ENCODE assay signal across 1 cellular context in the genomic region with DNA sequence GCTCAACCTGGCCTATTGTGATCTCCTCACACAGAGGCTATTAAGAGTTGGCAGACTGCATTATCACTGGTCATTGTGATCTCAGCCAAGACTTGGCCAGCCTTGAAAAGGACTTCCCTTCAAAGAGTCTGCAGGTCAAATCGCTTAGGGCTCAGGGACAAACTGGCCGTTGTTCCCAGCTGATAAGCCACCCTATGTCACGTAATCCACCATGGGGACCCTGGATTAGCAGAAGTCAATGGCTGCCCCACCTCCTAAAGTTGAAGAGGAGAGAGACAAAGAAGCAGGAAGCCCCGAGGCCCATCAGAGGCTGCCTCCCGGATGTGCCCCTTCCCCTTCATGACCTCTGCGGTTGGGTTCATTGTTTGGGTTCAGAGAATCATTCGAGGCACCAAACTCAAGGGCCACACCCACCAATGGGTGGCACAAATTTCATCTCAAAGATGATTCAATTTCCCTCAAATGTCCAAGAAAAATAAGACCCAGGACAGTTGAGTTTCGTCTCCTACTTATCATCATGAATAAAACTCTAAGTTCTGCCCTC.
TF ChIP-seq lines count a peak whose summit lies in the region.

No MANE protein-coding gene starts in this region.

TF ChIP-seq in K562, 482 proteins besides CTCF, POLR2A, EP300 and RAD21 (continued from another document and continues in another):
- TF ChIP-seq, protein P1, sequence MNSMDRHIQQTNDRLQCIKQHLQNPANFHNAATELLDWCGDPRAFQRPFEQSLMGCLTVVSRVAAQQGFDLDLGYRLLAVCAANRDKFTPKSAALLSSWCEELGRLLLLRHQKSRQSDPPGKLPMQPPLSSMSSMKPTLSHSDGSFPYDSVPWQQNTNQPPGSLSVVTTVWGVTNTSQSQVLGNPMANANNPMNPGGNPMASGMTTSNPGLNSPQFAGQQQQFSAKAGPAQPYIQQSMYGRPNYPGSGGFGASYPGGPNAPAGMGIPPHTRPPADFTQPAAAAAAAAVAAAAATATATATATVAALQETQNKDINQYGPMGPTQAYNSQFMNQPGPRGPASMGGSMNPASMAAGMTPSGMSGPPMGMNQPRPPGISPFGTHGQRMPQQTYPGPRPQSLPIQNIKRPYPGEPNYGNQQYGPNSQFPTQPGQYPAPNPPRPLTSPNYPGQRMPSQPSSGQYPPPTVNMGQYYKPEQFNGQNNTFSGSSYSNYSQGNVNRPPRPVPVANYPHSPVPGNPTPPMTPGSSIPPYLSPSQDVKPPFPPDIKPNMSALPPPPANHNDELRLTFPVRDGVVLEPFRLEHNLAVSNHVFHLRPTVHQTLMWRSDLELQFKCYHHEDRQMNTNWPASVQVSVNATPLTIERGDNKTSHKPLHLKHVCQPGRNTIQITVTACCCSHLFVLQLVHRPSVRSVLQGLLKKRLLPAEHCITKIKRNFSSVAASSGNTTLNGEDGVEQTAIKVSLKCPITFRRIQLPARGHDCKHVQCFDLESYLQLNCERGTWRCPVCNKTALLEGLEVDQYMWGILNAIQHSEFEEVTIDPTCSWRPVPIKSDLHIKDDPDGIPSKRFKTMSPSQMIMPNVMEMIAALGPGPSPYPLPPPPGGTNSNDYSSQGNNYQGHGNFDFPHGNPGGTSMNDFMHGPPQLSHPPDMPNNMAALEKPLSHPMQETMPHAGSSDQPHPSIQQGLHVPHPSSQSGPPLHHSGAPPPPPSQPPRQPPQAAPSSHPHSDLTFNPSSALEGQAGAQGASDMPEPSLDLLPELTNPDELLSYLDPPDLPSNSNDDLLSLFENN (IDR thresholded peaks at IDR 0.05; ENCODE audit: low read depth in 2 of 2, low read length in 2 of 2): peak in 1 of 2 experiments; percentile 72; a peak in 1 of 4 replicates
- TF ChIP-seq NR3C1 (CRISPR knock-in tag; IDR thresholded peaks at IDR 0.05) (no peak), ATF1 (CRISPR knock-in tag; IDR thresholded peaks at IDR 0.05) (no peak), ATF1 (tag; IDR thresholded peaks at IDR 0.05) (peak; percentile 70), GTF2F1 (IDR thresholded peaks at IDR 0.05; ENCODE audit: low read depth, low read length) (no peak), GATA2 (CRISPR knock-in tag; IDR thresholded peaks at IDR 0.05) (peak; percentile 81), KDM1A (IDR thresholded peaks at IDR 0.05) (peak; percentile 80; a peak in 3 of 4 replicates), MBD2 (IDR thresholded peaks at IDR 0.05; ENCODE audit: borderline replicate concordance, low read depth) (no peak), SPI1 (IDR thresholded peaks at IDR 0.05; ENCODE audit: borderline replicate concordance, low read depth, low read length) (peak; percentile 86), FOXA1 (IDR thresholded peaks at IDR 0.05; ENCODE audit: borderline replicate concordance) (no peak), POLR2B (IDR thresholded peaks at IDR 0.05; ENCODE audit: low read depth, partially characterized antibody) (no peak), ATF7 (IDR thresholded peaks at IDR 0.05) (peak; percentile 83), SMARCC2 (IDR thresholded peaks at IDR 0.05; ENCODE audit: low read depth) (peak; percentile 58; the same call in 1 of the 2 replicates), NCOR1 (IDR thresholded peaks at IDR 0.05) (peak; percentile 92), FOXM1 (IDR thresholded peaks at IDR 0.05; ENCODE audit: low read depth) (peak; percentile 41; the same call in 1 of the 2 replicates), FOXM1 (CRISPR knock-in tag; IDR thresholded peaks at IDR 0.05; ENCODE audit: low read depth) (no peak), CREM (IDR thresholded peaks at IDR 0.05; ENCODE audit: low read depth) (peak; percentile 84), NEUROD1 (IDR thresholded peaks at IDR 0.05; ENCODE audit: borderline replicate concordance, low read depth, low read length, partially characterized antibody) (peak; percentile 36), CBFA2T3 (IDR thresholded peaks at IDR 0.05) (peak; percentile 94), KLF13 (tag; IDR thresholded peaks at IDR 0.05; ENCODE audit: borderline replicate concordance, low read depth) (no peak), CXXC5 (CRISPR knock-in tag; IDR thresholded peaks at IDR 0.05) (peak; percentile 77), CBFA2T2 (conservative IDR thresholded peaks at IDR 0.05) (peak; percentile 87), TEAD4 (IDR thresholded peaks at IDR 0.05; ENCODE audit: low read length) (peak; percentile 89), TEAD4 (CRISPR knock-in tag; IDR thresholded peaks at IDR 0.05; ENCODE audit: borderline replicate concordance) (no peak), BRD4 (IDR thresholded peaks at IDR 0.05) (no peak), DACH1 (IDR thresholded peaks at IDR 0.05; ENCODE audit: partially characterized antibody) (peak; percentile 43), SMARCE1 (IDR thresholded peaks at IDR 0.05) (peak; percentile 65), TAF9B (IDR thresholded peaks at IDR 0.05; ENCODE audit: partially characterized antibody) (peak; percentile 19), TSC22D4 (tag; IDR thresholded peaks at IDR 0.05) (no peak), BCOR (IDR thresholded peaks at IDR 0.05) (peak; percentile 30; the same call in 1 of the 2 replicates), MYNN (IDR thresholded peaks at IDR 0.05) (peak; percentile 69; the same call in 1 of the 2 replicates), MYNN (CRISPR knock-in tag; IDR thresholded peaks at IDR 0.05) (no peak), HDAC3 (IDR thresholded peaks at IDR 0.05; ENCODE audit: borderline replicate concordance, partially characterized antibody) (peak; percentile 80), FOXK1 (CRISPR knock-in tag; IDR thresholded peaks at IDR 0.05; ENCODE audit: borderline replicate concordance) (no peak), SMAD4 (CRISPR knock-in tag; conservative IDR thresholded peaks at IDR 0.05) (peak; percentile 83), ZBTB7A (IDR thresholded peaks at IDR 0.05; ENCODE audit: borderline replicate concordance, control insufficient read depth, low read depth, low read length) (peak; percentile 91), ESRRA (IDR thresholded peaks at IDR 0.05; ENCODE audit: borderline replicate concordance, low read depth) (peak; percentile 89)
- TF ChIP-seq, protein P2, sequence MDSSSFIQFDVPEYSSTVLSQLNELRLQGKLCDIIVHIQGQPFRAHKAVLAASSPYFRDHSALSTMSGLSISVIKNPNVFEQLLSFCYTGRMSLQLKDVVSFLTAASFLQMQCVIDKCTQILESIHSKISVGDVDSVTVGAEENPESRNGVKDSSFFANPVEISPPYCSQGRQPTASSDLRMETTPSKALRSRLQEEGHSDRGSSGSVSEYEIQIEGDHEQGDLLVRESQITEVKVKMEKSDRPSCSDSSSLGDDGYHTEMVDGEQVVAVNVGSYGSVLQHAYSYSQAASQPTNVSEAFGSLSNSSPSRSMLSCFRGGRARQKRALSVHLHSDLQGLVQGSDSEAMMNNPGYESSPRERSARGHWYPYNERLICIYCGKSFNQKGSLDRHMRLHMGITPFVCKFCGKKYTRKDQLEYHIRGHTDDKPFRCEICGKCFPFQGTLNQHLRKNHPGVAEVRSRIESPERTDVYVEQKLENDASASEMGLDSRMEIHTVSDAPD (CRISPR knock-in tag; IDR thresholded peaks at IDR 0.05): no peak
- TF ChIP-seq, protein P3, sequence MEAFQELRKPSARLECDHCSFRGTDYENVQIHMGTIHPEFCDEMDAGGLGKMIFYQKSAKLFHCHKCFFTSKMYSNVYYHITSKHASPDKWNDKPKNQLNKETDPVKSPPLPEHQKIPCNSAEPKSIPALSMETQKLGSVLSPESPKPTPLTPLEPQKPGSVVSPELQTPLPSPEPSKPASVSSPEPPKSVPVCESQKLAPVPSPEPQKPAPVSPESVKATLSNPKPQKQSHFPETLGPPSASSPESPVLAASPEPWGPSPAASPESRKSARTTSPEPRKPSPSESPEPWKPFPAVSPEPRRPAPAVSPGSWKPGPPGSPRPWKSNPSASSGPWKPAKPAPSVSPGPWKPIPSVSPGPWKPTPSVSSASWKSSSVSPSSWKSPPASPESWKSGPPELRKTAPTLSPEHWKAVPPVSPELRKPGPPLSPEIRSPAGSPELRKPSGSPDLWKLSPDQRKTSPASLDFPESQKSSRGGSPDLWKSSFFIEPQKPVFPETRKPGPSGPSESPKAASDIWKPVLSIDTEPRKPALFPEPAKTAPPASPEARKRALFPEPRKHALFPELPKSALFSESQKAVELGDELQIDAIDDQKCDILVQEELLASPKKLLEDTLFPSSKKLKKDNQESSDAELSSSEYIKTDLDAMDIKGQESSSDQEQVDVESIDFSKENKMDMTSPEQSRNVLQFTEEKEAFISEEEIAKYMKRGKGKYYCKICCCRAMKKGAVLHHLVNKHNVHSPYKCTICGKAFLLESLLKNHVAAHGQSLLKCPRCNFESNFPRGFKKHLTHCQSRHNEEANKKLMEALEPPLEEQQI (IDR thresholded peaks at IDR 0.05): 0 out of 2 replicates have a peak, but pooled peaks have one; percentile 56
- TF ChIP-seq, protein P4, sequence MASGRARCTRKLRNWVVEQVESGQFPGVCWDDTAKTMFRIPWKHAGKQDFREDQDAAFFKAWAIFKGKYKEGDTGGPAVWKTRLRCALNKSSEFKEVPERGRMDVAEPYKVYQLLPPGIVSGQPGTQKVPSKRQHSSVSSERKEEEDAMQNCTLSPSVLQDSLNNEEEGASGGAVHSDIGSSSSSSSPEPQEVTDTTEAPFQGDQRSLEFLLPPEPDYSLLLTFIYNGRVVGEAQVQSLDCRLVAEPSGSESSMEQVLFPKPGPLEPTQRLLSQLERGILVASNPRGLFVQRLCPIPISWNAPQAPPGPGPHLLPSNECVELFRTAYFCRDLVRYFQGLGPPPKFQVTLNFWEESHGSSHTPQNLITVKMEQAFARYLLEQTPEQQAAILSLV (tag; IDR thresholded peaks at IDR 0.05): no peak
- TF ChIP-seq, protein P5, sequence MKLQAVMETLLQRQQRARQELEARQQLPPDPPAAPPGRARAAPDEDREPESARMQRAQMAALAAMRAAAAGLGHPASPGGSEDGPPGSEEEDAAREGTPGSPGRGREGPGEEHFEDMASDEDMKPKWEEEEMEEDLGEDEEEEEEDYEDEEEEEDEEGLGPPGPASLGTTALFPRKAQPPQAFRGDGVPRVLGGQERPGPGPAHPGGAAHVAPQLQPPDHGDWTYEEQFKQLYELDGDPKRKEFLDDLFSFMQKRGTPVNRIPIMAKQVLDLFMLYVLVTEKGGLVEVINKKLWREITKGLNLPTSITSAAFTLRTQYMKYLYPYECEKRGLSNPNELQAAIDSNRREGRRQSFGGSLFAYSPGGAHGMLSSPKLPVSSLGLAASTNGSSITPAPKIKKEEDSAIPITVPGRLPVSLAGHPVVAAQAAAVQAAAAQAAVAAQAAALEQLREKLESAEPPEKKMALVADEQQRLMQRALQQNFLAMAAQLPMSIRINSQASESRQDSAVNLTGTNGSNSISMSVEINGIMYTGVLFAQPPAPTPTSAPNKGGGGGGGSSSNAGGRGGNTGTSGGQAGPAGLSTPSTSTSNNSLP (IDR thresholded peaks at IDR 0.05; ENCODE audit: borderline replicate concordance, low read depth, low read length): 0 out of 2 replicates have a peak, but pooled peaks have one; percentile 46
- TF ChIP-seq, protein P6, sequence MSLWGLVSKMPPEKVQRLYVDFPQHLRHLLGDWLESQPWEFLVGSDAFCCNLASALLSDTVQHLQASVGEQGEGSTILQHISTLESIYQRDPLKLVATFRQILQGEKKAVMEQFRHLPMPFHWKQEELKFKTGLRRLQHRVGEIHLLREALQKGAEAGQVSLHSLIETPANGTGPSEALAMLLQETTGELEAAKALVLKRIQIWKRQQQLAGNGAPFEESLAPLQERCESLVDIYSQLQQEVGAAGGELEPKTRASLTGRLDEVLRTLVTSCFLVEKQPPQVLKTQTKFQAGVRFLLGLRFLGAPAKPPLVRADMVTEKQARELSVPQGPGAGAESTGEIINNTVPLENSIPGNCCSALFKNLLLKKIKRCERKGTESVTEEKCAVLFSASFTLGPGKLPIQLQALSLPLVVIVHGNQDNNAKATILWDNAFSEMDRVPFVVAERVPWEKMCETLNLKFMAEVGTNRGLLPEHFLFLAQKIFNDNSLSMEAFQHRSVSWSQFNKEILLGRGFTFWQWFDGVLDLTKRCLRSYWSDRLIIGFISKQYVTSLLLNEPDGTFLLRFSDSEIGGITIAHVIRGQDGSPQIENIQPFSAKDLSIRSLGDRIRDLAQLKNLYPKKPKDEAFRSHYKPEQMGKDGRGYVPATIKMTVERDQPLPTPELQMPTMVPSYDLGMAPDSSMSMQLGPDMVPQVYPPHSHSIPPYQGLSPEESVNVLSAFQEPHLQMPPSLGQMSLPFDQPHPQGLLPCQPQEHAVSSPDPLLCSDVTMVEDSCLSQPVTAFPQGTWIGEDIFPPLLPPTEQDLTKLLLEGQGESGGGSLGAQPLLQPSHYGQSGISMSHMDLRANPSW (CRISPR knock-in tag; IDR thresholded peaks at IDR 0.05): no peak
- TF ChIP-seq, protein P7, sequence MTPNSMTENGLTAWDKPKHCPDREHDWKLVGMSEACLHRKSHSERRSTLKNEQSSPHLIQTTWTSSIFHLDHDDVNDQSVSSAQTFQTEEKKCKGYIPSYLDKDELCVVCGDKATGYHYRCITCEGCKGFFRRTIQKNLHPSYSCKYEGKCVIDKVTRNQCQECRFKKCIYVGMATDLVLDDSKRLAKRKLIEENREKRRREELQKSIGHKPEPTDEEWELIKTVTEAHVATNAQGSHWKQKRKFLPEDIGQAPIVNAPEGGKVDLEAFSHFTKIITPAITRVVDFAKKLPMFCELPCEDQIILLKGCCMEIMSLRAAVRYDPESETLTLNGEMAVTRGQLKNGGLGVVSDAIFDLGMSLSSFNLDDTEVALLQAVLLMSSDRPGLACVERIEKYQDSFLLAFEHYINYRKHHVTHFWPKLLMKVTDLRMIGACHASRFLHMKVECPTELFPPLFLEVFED (CRISPR knock-in tag; conservative IDR thresholded peaks at IDR 0.05): no peak
- TF ChIP-seq, protein P8, sequence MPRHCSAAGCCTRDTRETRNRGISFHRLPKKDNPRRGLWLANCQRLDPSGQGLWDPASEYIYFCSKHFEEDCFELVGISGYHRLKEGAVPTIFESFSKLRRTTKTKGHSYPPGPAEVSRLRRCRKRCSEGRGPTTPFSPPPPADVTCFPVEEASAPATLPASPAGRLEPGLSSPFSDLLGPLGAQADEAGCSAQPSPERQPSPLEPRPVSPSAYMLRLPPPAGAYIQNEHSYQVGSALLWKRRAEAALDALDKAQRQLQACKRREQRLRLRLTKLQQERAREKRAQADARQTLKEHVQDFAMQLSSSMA (CRISPR knock-in tag; IDR thresholded peaks at IDR 0.05): no peak
- TF ChIP-seq, protein P9, sequence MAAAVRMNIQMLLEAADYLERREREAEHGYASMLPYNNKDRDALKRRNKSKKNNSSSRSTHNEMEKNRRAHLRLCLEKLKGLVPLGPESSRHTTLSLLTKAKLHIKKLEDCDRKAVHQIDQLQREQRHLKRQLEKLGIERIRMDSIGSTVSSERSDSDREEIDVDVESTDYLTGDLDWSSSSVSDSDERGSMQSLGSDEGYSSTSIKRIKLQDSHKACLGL (CRISPR knock-in tag; IDR thresholded peaks at IDR 0.05; ENCODE audit: borderline replicate concordance, poor library complexity, severe bottlenecking): no peak
- TF ChIP-seq, protein P10, sequence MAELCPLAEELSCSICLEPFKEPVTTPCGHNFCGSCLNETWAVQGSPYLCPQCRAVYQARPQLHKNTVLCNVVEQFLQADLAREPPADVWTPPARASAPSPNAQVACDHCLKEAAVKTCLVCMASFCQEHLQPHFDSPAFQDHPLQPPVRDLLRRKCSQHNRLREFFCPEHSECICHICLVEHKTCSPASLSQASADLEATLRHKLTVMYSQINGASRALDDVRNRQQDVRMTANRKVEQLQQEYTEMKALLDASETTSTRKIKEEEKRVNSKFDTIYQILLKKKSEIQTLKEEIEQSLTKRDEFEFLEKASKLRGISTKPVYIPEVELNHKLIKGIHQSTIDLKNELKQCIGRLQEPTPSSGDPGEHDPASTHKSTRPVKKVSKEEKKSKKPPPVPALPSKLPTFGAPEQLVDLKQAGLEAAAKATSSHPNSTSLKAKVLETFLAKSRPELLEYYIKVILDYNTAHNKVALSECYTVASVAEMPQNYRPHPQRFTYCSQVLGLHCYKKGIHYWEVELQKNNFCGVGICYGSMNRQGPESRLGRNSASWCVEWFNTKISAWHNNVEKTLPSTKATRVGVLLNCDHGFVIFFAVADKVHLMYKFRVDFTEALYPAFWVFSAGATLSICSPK (IDR thresholded peaks at IDR 0.05; ENCODE audit: borderline replicate concordance): no peak
